In genomic region chr7:2978403-2978802, GRCh38 we compare ENCODE assay signal across 1 cellular context.
TF ChIP-seq lines count a peak whose summit lies in the region.

No MANE protein-coding gene starts in this region.

TF ChIP-seq in GM12878, 131 proteins besides CTCF, POLR2A, EP300 and RAD21 (continued from another document and continues in another):
- no peak for TF ChIP-seq ZBTB4 (CRISPR knock-in tag; IDR thresholded peaks at IDR 0.05)
- no peak for TF ChIP-seq TCF7 (IDR thresholded peaks at IDR 0.05; ENCODE audit: borderline replicate concordance)
- peak; percentile 31; the same call in 1 of the 2 replicates for TF ChIP-seq BACH1 (IDR thresholded peaks at IDR 0.05; ENCODE audit: borderline replicate concordance)
- no peak for TF ChIP-seq FOS (IDR thresholded peaks at IDR 0.05; ENCODE audit: borderline replicate concordance, extremely low read depth, insufficient read length)
- TF ChIP-seq CHD1 (IDR thresholded peaks at IDR 0.05; ENCODE audit: low read depth, low read length), result no peak
- peak; percentile 97 for TF ChIP-seq TCF3 (IDR thresholded peaks at IDR 0.05; ENCODE audit: borderline replicate concordance, insufficient read depth, low read depth, low read length)
- TF ChIP-seq POLR2AphosphoS2 (IDR thresholded peaks at IDR 0.05; ENCODE audit: low read depth, low read length), result no peak
- TF ChIP-seq CREM (IDR thresholded peaks at IDR 0.05; ENCODE audit: low read depth), result peak; percentile 73
- TF ChIP-seq BHLHE40 (IDR thresholded peaks at IDR 0.05; ENCODE audit: borderline replicate concordance in 1 of 2, low read depth in 2 of 2, low read length in 1 of 2), result peak; percentile 18 to 63; a peak in 2 of 4 replicates
- peak; percentile 67 for TF ChIP-seq SP1 (IDR thresholded peaks at IDR 0.05; ENCODE audit: low read depth, low read length)
- no peak for TF ChIP-seq STAT1 (conservative IDR thresholded peaks at IDR 0.05)
- TF ChIP-seq ETV6 (conservative IDR thresholded peaks at IDR 0.05 in 1 of 2, IDR thresholded peaks at IDR 0.05 in 1 of 2; ENCODE audit: borderline replicate concordance in 1 of 2, low read depth in 1 of 2), result no peak
- TF ChIP-seq TAF1 (IDR thresholded peaks at IDR 0.05; ENCODE audit: borderline replicate concordance, low read depth, low read length), result no peak
- no peak for TF ChIP-seq PBX3 (IDR thresholded peaks at IDR 0.05; ENCODE audit: insufficient replicate concordance, low read depth, low read length)
- TF ChIP-seq SMAD5 (IDR thresholded peaks at IDR 0.05; ENCODE audit: low read depth), result no peak
- peak; percentile 96 for TF ChIP-seq HDGF (IDR thresholded peaks at IDR 0.05)
- peak; percentile 83 for TF ChIP-seq ATF7 (IDR thresholded peaks at IDR 0.05; ENCODE audit: low read depth)
- TF ChIP-seq NR2C2 (IDR thresholded peaks at IDR 0.05; ENCODE audit: borderline replicate concordance, control insufficient read depth, insufficient read length, low read depth), result no peak
- TF ChIP-seq PAX5 (IDR thresholded peaks at IDR 0.05; ENCODE audit: borderline replicate concordance, low read depth, low read length), result peak; percentile 88
- no peak for TF ChIP-seq ZSCAN29 (IDR thresholded peaks at IDR 0.05)
- peak; percentile 89 for TF ChIP-seq RELB (IDR thresholded peaks at IDR 0.05; ENCODE audit: low read depth)
- TF ChIP-seq YY1 (IDR thresholded peaks at IDR 0.05; ENCODE audit: low read depth, low read length), result 0 out of 2 replicates have a peak, but pooled peaks have one; percentile 7
- no peak for TF ChIP-seq HSF1 (IDR thresholded peaks at IDR 0.05; ENCODE audit: low read depth, low read length)
- no peak; the same call in 1 of the 2 replicates for TF ChIP-seq SMARCA5 (IDR thresholded peaks at IDR 0.05)
- no peak for TF ChIP-seq ZZZ3 (IDR thresholded peaks at IDR 0.05; ENCODE audit: control insufficient read depth, insufficient read length, low read depth)
- TF ChIP-seq SIX5 (IDR thresholded peaks at IDR 0.05; ENCODE audit: low read depth, low read length, severe bottlenecking), result no peak
- TF ChIP-seq CREB1 (IDR thresholded peaks at IDR 0.05; ENCODE audit: low read depth), result peak; percentile 65
- peak; percentile 58; the same call in 1 of the 2 replicates for TF ChIP-seq GATAD2B (conservative IDR thresholded peaks at IDR 0.05; ENCODE audit: low read depth)
- TF ChIP-seq MEF2A (IDR thresholded peaks at IDR 0.05; ENCODE audit: insufficient read depth, low read depth, low read length), result peak; percentile 76
- no peak; the same call in 1 of the 2 replicates for TF ChIP-seq RB1 (IDR thresholded peaks at IDR 0.05; ENCODE audit: borderline replicate concordance)
- TF ChIP-seq CEBPB (IDR thresholded peaks at IDR 0.05; ENCODE audit: borderline replicate concordance in 1 of 2, low read depth in 2 of 2, low read length in 2 of 2), result no peak
- no peak for TF ChIP-seq TARDBP (IDR thresholded peaks at IDR 0.05; ENCODE audit: borderline replicate concordance)
- TF ChIP-seq EZH2 (IDR thresholded peaks at IDR 0.05; ENCODE audit: borderline replicate concordance, control insufficient read depth, low read depth, low read length), result no peak
- TF ChIP-seq E2F8 (IDR thresholded peaks at IDR 0.05; ENCODE audit: low read depth, partially characterized antibody), result peak; percentile 30
- peak; percentile 61; the same call in 1 of the 2 replicates for TF ChIP-seq ATF2 (IDR thresholded peaks at IDR 0.05; ENCODE audit: low read length)
- no peak for TF ChIP-seq BRCA1 (IDR thresholded peaks at IDR 0.05; ENCODE audit: low read depth, low read length)
- no peak for TF ChIP-seq MXI1 (IDR thresholded peaks at IDR 0.05; ENCODE audit: low read depth, low read length)
- TF ChIP-seq ZNF207 (IDR thresholded peaks at IDR 0.05; ENCODE audit: borderline replicate concordance), result no peak
- TF ChIP-seq ZNF274 (IDR thresholded peaks at IDR 0.05; ENCODE audit: insufficient read depth, insufficient read length), result no peak
- peak; percentile 23 for TF ChIP-seq E4F1 (IDR thresholded peaks at IDR 0.05; ENCODE audit: borderline replicate concordance, partially characterized antibody)
- TF ChIP-seq BMI1 (IDR thresholded peaks at IDR 0.05; ENCODE audit: borderline replicate concordance), result no peak; the same call in 1 of the 2 replicates
- TF ChIP-seq POLR2AphosphoS5 (IDR thresholded peaks at IDR 0.05; ENCODE audit: low read length), result no peak
- no peak for TF ChIP-seq SMAD1 (IDR thresholded peaks at IDR 0.05; ENCODE audit: low read depth, partially characterized antibody)
- no peak for TF ChIP-seq NR2C1 (IDR thresholded peaks at IDR 0.05)
- TF ChIP-seq USF1 (IDR thresholded peaks at IDR 0.05; ENCODE audit: borderline replicate concordance, extremely low read length, insufficient read depth, low read depth, low read length), result no peak
- no peak for TF ChIP-seq HDAC2 (IDR thresholded peaks at IDR 0.05)
- TF ChIP-seq CBFB (IDR thresholded peaks at IDR 0.05; ENCODE audit: low read depth), result no peak
